ENCODE assay signal across 7 cellular contexts in the genomic region with DNA sequence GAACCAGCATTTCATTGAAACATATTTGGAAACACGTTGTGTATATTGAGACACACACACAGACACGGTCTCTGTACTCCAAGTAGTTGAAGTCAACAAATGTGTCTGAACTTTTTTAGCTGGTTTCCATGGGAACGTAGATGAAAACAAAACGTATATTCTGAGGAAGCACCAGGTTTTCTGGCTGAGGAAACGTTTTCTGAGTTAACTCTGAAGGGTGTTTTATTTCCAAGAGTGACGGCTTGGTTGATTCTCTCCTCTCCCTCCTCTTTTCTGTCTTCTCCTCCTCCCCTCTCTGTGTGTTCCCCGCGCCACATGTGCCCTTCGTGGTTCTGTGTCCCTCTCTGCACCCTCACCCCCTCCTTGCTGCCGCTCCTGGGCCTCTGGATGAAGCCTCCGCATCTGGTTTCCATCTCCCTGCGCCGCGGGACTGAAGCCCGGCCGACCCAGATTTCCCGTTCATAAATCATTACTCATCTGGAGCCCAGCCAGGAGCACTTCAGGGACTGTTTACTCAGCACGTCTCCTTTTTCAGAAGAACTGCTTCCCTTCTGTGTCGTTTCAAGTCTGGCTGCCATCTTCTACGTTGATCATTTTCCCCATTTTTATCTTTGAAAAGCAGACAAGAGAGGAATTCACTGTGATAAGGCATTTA.
A peak's percentile ranks its signal among the peaks of the same experiment; 100 is the strongest.
DNase-seq lines count a peak whose midpoint lies in the region; ATAC-seq and TF ChIP-seq lines count a peak whose summit lies in the region.

No MANE protein-coding gene starts in this region.

- H3K4me1 ChIP-seq in HCT116 (ENCODE audit: control insufficient read depth in 1 of 2, insufficient read depth in 2 of 2, low read length in 2 of 2) (peaks cover 8 to 24% of the 10 kb centered on the region in 2 experiments), left ventricle myocardium inferior (peaks cover 34% of the 10 kb centered on the region), endodermal cell (ENCODE audit: control insufficient read depth, insufficient read depth, low read length) (no peaks in the 10 kb centered on the region)

- peak overlapping the region; percentile 68 for H3K4me3 Mint-ChIP-seq in activated naive CD8-positive, alpha-beta T cell treated with anti-CD3 and anti-CD28 coated beads for 36 hours
- no peak overlapping the region for H3K4me3 Mint-ChIP-seq in endodermal cell

- H3K9me3 ChIP-seq in HCT116 (ENCODE audit: control insufficient read depth in 1 of 2, insufficient read depth in 1 of 2, low read depth in 1 of 2, low read length in 2 of 2), result no peaks in the 10 kb centered on the region
- peaks cover 8% of the 10 kb centered on the region for H3K9me3 ChIP-seq in left ventricle myocardium inferior (replicated peaks)
- H3K9me3 ChIP-seq in endodermal cell (ENCODE audit: control insufficient read depth, low read length), result no peaks in the 10 kb centered on the region

- H4K20me1 ChIP-seq in HCT116 (ENCODE audit: insufficient read depth), result no peaks in the 10 kb centered on the region

- POLR2A ChIA-PET in HCT116 (lab: Charles Lee), result no interaction called here

- TF ChIP-seq POLR2A in HCT116 (IDR thresholded peaks at IDR 0.05; ENCODE audit: borderline replicate concordance, extremely low read depth, insufficient read depth, insufficient read length), result no peak

- RAD21 ChIA-PET in HCT116 (lab: Charles Lee; ENCODE audit: low non-redundant PET in 1 of 2, low total read pairs in 2 of 2, uncharacterized antibody in 2 of 2, unreplicated experiment in 2 of 2), result no interaction called here

- H3K4me2 ChIP-seq in HCT116 (ENCODE audit: low read length), result peak overlapping the region; percentile 73

- TF ChIP-seq CTCF in HCT116 (IDR thresholded peaks at IDR 0.05 in 2 of 3, conservative IDR thresholded peaks at IDR 0.05 in 1 of 3; ENCODE audit: borderline replicate concordance in 1 of 3, insufficient read depth in 1 of 3, low read depth in 2 of 3, low read length in 2 of 3) (0 out of 6 replicates have a peak, but pooled peaks of 1 of the 3 experiments have one; percentile 8), left ventricle myocardium inferior (IDR thresholded peaks at IDR 0.05; ENCODE audit: borderline replicate concordance) (no peak), retinal pigment epithelial cell (conservative IDR thresholded peaks at IDR 0.05; ENCODE audit: low read depth, low read length) (no peak), endodermal cell (conservative IDR thresholded peaks at IDR 0.05) (no peak)

- H3K27me3 ChIP-seq in HCT116 (ENCODE audit: insufficient read depth, low read length), result no peaks in the 10 kb centered on the region
- no peaks in the 10 kb centered on the region for H3K27me3 ChIP-seq in left ventricle myocardium inferior (ENCODE audit: low read depth)
- no peaks in the 10 kb centered on the region for H3K27me3 ChIP-seq in endodermal cell (ENCODE audit: control insufficient read depth, insufficient read depth, low read length, poor library complexity, severe bottlenecking)

- 88 to 92% methylated on average over 16 to 20 of the region's 20 CpGs for WGBS in endodermal cell (ENCODE audit: insufficient coverage in 1 of 2, insufficient read length in 1 of 2), 2 experiments

- peaks cover 8% of the 10 kb centered on the region for H3K4me1 Mint-ChIP-seq in activated naive CD8-positive, alpha-beta T cell treated with anti-CD3 and anti-CD28 coated beads for 36 hours
- no peaks in the 10 kb centered on the region for H3K4me1 Mint-ChIP-seq in endodermal cell

- no peaks in the 10 kb centered on the region for H3K36me3 ChIP-seq in HCT116 (ENCODE audit: control insufficient read depth in 1 of 2, insufficient read depth in 2 of 2, low read length in 2 of 2)
- H3K36me3 ChIP-seq in left ventricle myocardium inferior, result no peaks in the 10 kb centered on the region
- no peaks in the 10 kb centered on the region for H3K36me3 ChIP-seq in endodermal cell (ENCODE audit: control insufficient read depth, insufficient read depth, low read length)

- peaks cover 5% of the 10 kb centered on the region for H3K9me3 Mint-ChIP-seq in activated naive CD8-positive, alpha-beta T cell treated with anti-CD3 and anti-CD28 coated beads for 36 hours
- no peaks in the 10 kb centered on the region for H3K9me3 Mint-ChIP-seq in endodermal cell

- no peaks in the 10 kb centered on the region for H3K9me2 ChIP-seq in HCT116 (ENCODE audit: insufficient read depth)

- TF ChIP-seq RAD21 in HCT116 (IDR thresholded peaks at IDR 0.05; ENCODE audit: low read depth), result no peak; the same call in 1 of the 2 replicates

- H3K27ac Mint-ChIP-seq in activated naive CD8-positive, alpha-beta T cell treated with anti-CD3 and anti-CD28 coated beads for 36 hours, result no peak overlapping the region
- no peak overlapping the region for H3K27ac Mint-ChIP-seq in endodermal cell

- DNase-seq in HCT116 (ENCODE audit: low read depth, low spot score) (peak; percentile 89), NCI-H345 (lab: John Stamatoyannopoulos, UW) (peak; percentile 96), left ventricle myocardium inferior (peak; percentile 95), retinal pigment epithelial cell (ENCODE audit: low read depth) (peak; percentile 84), endodermal cell (no peak)
- DNase-seq in activated naive CD8-positive, alpha-beta T cell treated with anti-CD3 and anti-CD28 coated beads for 36 hours, result peak; percentile 20

- peaks cover 55% of the 10 kb centered on the region for H3K27me3 Mint-ChIP-seq in activated naive CD8-positive, alpha-beta T cell treated with anti-CD3 and anti-CD28 coated beads for 36 hours
- H3K27me3 Mint-ChIP-seq in endodermal cell (ENCODE audit: insufficient read depth), result peaks cover 3% of the 10 kb centered on the region

- H3K4me3 ChIP-seq in HCT116 (replicated peaks in 1 of 2; ENCODE audit: low read depth in 1 of 2, low read length in 2 of 2) (peak overlapping the region; percentile 29 to 44), left ventricle myocardium inferior (peak overlapping the region; percentile 4), retinal pigment epithelial cell (ENCODE audit: low read length) (peak overlapping the region; percentile 17), endodermal cell (ENCODE audit: low read length) (no peak overlapping the region)

- intact Hi-C loops in HCT116 (cut with micrococcal nuclease), result no loop called here
- intact Hi-C loops in left ventricle myocardium inferior (cut with micrococcal nuclease), result no loop called here

- H3K9ac ChIP-seq in HCT116 (ENCODE audit: low read length) (peak overlapping the region; percentile 42), endodermal cell (ENCODE audit: extremely low read depth, low read length, poor library complexity, severe bottlenecking) (no peak overlapping the region)

- ATAC-seq in HCT116 (peak; percentile 87), GM21576 (IDR thresholded peaks at IDR 0.05; ENCODE audit: unreplicated experiment) (no peak)

- CTCF ChIA-PET in HCT116 (lab: Charles Lee), result interaction anchor here (1.4 kb wide), 1 partner anchor 120 kb away, joined by 3 read pairs; no protein-coding TSS in a partner anchor

- peaks cover 2% of the 10 kb centered on the region for H3K36me3 Mint-ChIP-seq in activated naive CD8-positive, alpha-beta T cell treated with anti-CD3 and anti-CD28 coated beads for 36 hours
- H3K36me3 Mint-ChIP-seq in endodermal cell (ENCODE audit: low read depth), result no peaks in the 10 kb centered on the region

- H3K27ac ChIP-seq in HCT116 (ENCODE audit: low read depth, low read length) (peak overlapping the region; percentile 14), left ventricle myocardium inferior (replicated peaks) (peak overlapping the region; percentile 91), endodermal cell (ENCODE audit: low read depth, low read length) (no peak overlapping the region)

- BruUV-seq in HCT116 (replicated peaks; lab: Mats Ljungman, UMichigan), result no TSS peak

- H3K79me2 ChIP-seq in HCT116 (ENCODE audit: insufficient read depth, low read length), result no peaks in the 10 kb centered on the region

- H2AFZ ChIP-seq in HCT116 (ENCODE audit: low read depth, low read length, poor library complexity, severe bottlenecking), result peak overlapping the region; percentile 92

TF ChIP-seq in HCT116, 20 proteins besides CTCF, POLR2A, EP300 and RAD21 (continues in another document):
- no peak for TF ChIP-seq EGR1 (IDR thresholded peaks at IDR 0.05; ENCODE audit: low read depth)
- TF ChIP-seq, protein P1, sequence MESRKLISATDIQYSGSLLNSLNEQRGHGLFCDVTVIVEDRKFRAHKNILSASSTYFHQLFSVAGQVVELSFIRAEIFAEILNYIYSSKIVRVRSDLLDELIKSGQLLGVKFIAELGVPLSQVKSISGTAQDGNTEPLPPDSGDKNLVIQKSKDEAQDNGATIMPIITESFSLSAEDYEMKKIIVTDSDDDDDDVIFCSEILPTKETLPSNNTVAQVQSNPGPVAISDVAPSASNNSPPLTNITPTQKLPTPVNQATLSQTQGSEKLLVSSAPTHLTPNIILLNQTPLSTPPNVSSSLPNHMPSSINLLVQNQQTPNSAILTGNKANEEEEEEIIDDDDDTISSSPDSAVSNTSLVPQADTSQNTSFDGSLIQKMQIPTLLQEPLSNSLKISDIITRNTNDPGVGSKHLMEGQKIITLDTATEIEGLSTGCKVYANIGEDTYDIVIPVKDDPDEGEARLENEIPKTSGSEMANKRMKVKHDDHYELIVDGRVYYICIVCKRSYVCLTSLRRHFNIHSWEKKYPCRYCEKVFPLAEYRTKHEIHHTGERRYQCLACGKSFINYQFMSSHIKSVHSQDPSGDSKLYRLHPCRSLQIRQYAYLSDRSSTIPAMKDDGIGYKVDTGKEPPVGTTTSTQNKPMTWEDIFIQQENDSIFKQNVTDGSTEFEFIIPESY (IDR thresholded peaks at IDR 0.05; ENCODE audit: extremely low read depth, insufficient replicate concordance, low read length), result no peak
- peak; percentile 69 for TF ChIP-seq SP1 (IDR thresholded peaks at IDR 0.05; ENCODE audit: low read depth)
- TF ChIP-seq POLR2AphosphoS5 (IDR thresholded peaks at IDR 0.05; ENCODE audit: low read depth, low read length), result peak; percentile 59; the same call in 1 of the 2 replicates
